In the genomic region with DNA sequence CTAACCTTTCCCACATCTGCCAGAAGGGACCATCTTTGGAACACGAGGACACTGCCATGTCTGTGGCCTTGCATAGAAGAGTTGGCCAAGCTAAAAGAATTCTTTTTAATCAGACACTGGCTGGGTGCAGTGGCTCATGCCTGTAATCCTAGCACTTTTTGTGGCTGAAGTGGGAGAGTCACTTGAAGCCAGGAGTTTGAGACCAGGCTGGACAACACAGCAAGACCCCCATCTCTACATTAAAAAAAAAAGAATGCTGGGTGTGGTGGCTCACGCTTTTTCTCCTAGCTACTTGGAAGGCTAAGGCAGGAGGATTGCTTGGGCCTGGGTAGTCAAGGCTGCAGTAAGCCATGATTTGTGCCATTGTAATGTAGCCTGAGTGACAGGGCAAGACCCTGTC, we compare ENCODE assay signal across 13 cellular contexts. TPM values are rescaled to one million over a fixed set of nuclear protein-coding genes. Genes with fewer than 3 reads are reported as not detected.
DNase-seq lines count a peak whose midpoint lies in the region; ATAC-seq and TF ChIP-seq lines count a peak whose summit lies in the region.
"Had no signal": no experiment of that assay in that cellular context is flagged by ENCODE, and none has a peak within 500 bp of the region (broad histone marks: within the 10 kb centered on the region; RNA-seq: fewer than 3 reads in every experiment).

No MANE protein-coding gene starts in this region.

- no peak for TF ChIP-seq POLR2A in IMR-90 (IDR thresholded peaks at IDR 0.05; ENCODE audit: low read depth, low read length)

- POLR2A ChIA-PET in IMR-90 (lab: Charles Lee; ENCODE audit: unreplicated experiment), result interaction anchor here (0.7 kb wide), 1 partner anchor 8 kb away, joined by 3 read pairs; no protein-coding TSS in a partner anchor
- POLR2A ChIA-PET in WTC11 (lab: Charles Lee), result no interaction called here

- no peak for TF ChIP-seq RAD21 in IMR-90 (IDR thresholded peaks at IDR 0.05; ENCODE audit: low read length)

- intact Hi-C loops in IMR-90 (cut with micrococcal nuclease), result no loop called here

- H3K4me3 Mint-ChIP-seq in WTC11 (no peak overlapping the region), nephron progenitor cell (no peak overlapping the region)
- H3K4me3 Mint-ChIP-seq: CD14-positive monocyte; CD8-positive, alpha-beta T cell had no signal

- H3K23ac ChIP-seq in IMR-90 (ENCODE audit: low read depth, low read length), result no peak overlapping the region

- ATAC-seq in IMR-90 (ENCODE audit: low read depth) (no peak), WTC11 (no peak), HG03457 (IDR thresholded peaks at IDR 0.05; ENCODE audit: unreplicated experiment) (no peak)
- ATAC-seq: CD8-positive, alpha-beta T cell had no signal

- peaks cover 26% of the 10 kb centered on the region for H3K4me1 Mint-ChIP-seq in WTC11
- peaks cover 21% of the 10 kb centered on the region for H3K4me1 Mint-ChIP-seq in nephron progenitor cell

- H3K14ac ChIP-seq in IMR-90 (replicated peaks; ENCODE audit: low read depth, low read length), result no peak overlapping the region

- no peak overlapping the region for H3K18ac ChIP-seq in IMR-90 (ENCODE audit: low read depth, low read length)

- no peak overlapping the region for H3K27ac Mint-ChIP-seq in WTC11
- peak overlapping the region; percentile 17 for H3K27ac Mint-ChIP-seq in nephron progenitor cell
- H3K27ac Mint-ChIP-seq: CD14-positive monocyte; CD8-positive, alpha-beta T cell had no signal

- no peak overlapping the region for H3K56ac ChIP-seq in IMR-90 (ENCODE audit: extremely low read depth, insufficient read depth, low read length)

- WGBS in IMR-90 (ENCODE audit: extremely low coverage in 2 of 2, insufficient read length in 1 of 2), 2 experiments, result no CpG with 5 or more reads among the region's 2 CpGs

- peaks cover 11% of the 10 kb centered on the region for H3K4me1 ChIP-seq in IMR-90 (ENCODE audit: control insufficient read depth, insufficient read depth, low read length)

- 0 out of 2 replicates have a peak overlapping the region, but pooled peaks have one; percentile 39 for H2AK5ac ChIP-seq in IMR-90 (ENCODE audit: low read depth, low read length)

- H3K4me3 ChIP-seq in IMR-90 (ENCODE audit: insufficient read depth, low read depth, low read length), result no peak overlapping the region

- no peak overlapping the region for H4K91ac ChIP-seq in IMR-90 (ENCODE audit: insufficient read depth, low read depth, low read length)

- in situ Hi-C loops in IMR-90 (cut with MboI; ENCODE audit: low sequenced_read_pairs), result no loop called here

- no peak overlapping the region for H3K27ac ChIP-seq in IMR-90 (ENCODE audit: insufficient read depth, low read length)
- H3K27ac ChIP-seq: HL-60 had no signal

- H3K36me3 Mint-ChIP-seq in WTC11 (peaks cover 23% of the 10 kb centered on the region), nephron progenitor cell (ENCODE audit: low read depth) (peaks cover 42% of the 10 kb centered on the region)

- no peak overlapping the region for H3K4me2 ChIP-seq in IMR-90 (ENCODE audit: low read depth, low read length)

- H2BK120ac ChIP-seq in IMR-90 (ENCODE audit: low read depth, low read length), result no peak overlapping the region

- H3K27me3 Mint-ChIP-seq in WTC11 (ENCODE audit: low read depth) (no peaks in the 10 kb centered on the region), nephron progenitor cell (ENCODE audit: low read depth, poor library complexity) (no peaks in the 10 kb centered on the region)

- no peak overlapping the region for H3K4ac ChIP-seq in IMR-90 (ENCODE audit: low read depth, low read length)

- no peak overlapping the region for H4K5ac ChIP-seq in IMR-90 (ENCODE audit: low read depth, low read length)

- no peak overlapping the region for H2BK15ac ChIP-seq in IMR-90 (ENCODE audit: low read depth, low read length)

- peaks cover 0 to 20% of the 10 kb centered on the region in 2 experiments; a peak in 3 of 4 replicates for H3K79me1 ChIP-seq in IMR-90 (ENCODE audit: low read depth in 1 of 2, low read length in 2 of 2)

- no peaks in the 10 kb centered on the region for H3K27me3 ChIP-seq in IMR-90 (ENCODE audit: control insufficient read depth, insufficient read depth, low read length)

- CTCF ChIA-PET in IMR-90 (lab: Yijun Ruan, JAX), result interaction anchor here (0.5 to 0.7 kb wide), 3 partner anchors 21 to 299 kb away, joined by 3 to 6 read pairs (median 3); no protein-coding TSS in a partner anchor
- CTCF ChIA-PET in WTC11 (lab: Charles Lee), result no interaction called here

- H4K8ac ChIP-seq in IMR-90 (ENCODE audit: low read depth in 2 of 2, low read length in 2 of 2), result no peak overlapping the region

- H2AFZ ChIP-seq in IMR-90 (replicated peaks; ENCODE audit: low read length, poor library complexity), result no peak overlapping the region

- peaks cover 5% of the 10 kb centered on the region for H3K36me3 ChIP-seq in IMR-90 (ENCODE audit: control insufficient read depth, insufficient read depth, low read length)

- H3K9me3 ChIP-seq in IMR-90 (ENCODE audit: control insufficient read depth, insufficient read depth, low read length), result no peaks in the 10 kb centered on the region

- no peak overlapping the region for H3K9ac ChIP-seq in IMR-90 (ENCODE audit: low read depth, low read length)

- DNase-seq in IMR-90, result no peak
- DNase-seq in WTC11 (ENCODE audit: low spot score), result no peak
- DNase-seq in nephron progenitor cell, result no peak
- no peak for DNase-seq in HPDE6-E6E7 (ENCODE audit: extremely low spot score)
- DNase-seq in activated CD8-positive, alpha-beta memory T cell treated with anti-CD3 and anti-CD28 coated beads, Interleukin-2, amount 50 U/mL, for 48 hours, result no peak
- DNase-seq: CD8-positive, alpha-beta T cell; COR-L47; DND-41; GDM1; HCEC 1CT had no signal

- dilution Hi-C loops in IMR-90 (cut with HindIII; ENCODE audit: low sequenced_read_pairs, unreplicated experiment), result no loop called here

- no peak for TF ChIP-seq CTCF in IMR-90 (conservative IDR thresholded peaks at IDR 0.05; ENCODE audit: low read depth, low read length)
- no peak for TF ChIP-seq CTCF in WTC11 (IDR thresholded peaks at IDR 0.05)
- no peak for TF ChIP-seq CTCF in nephron progenitor cell (IDR thresholded peaks at IDR 0.05)

- H4K20me1 ChIP-seq in IMR-90 (ENCODE audit: insufficient read depth, low read length), result peaks cover 5% of the 10 kb centered on the region; the same call in 1 of the 2 replicates

- no TSS peak for BruUV-seq in IMR-90 (replicated peaks; lab: Mats Ljungman, UMichigan)

- H3K9me3 Mint-ChIP-seq in WTC11 (no peaks in the 10 kb centered on the region), nephron progenitor cell (no peaks in the 10 kb centered on the region)
- H3K9me3 Mint-ChIP-seq: CD8-positive, alpha-beta T cell had no signal

- no peak overlapping the region for H2BK5ac ChIP-seq in IMR-90 (ENCODE audit: low read depth, low read length, poor library complexity, severe bottlenecking)

- H2AK9ac ChIP-seq in IMR-90 (replicated peaks; ENCODE audit: low read depth, low read length, poor library complexity), result no peak overlapping the region

- no peak overlapping the region for H2BK20ac ChIP-seq in IMR-90 (ENCODE audit: low read depth, low read length)

- H3K9me1 ChIP-seq in IMR-90 (ENCODE audit: insufficient read depth, low read length), result peaks cover 8% of the 10 kb centered on the region

TF ChIP-seq in IMR-90, 13 proteins besides CTCF, POLR2A, EP300 and RAD21 (continues in another document):
- TF ChIP-seq CHD1 (IDR thresholded peaks at IDR 0.05; ENCODE audit: low read depth, low read length), result no peak
- TF ChIP-seq MAFK (IDR thresholded peaks at IDR 0.05; ENCODE audit: low read depth, low read length), result no peak
- TF ChIP-seq RFX5 (IDR thresholded peaks at IDR 0.05; ENCODE audit: low read depth, low read length), result no peak
- TF ChIP-seq FOS (IDR thresholded peaks at IDR 0.05; ENCODE audit: low read depth, low read length), result no peak
- no peak for TF ChIP-seq NFE2L2 (IDR thresholded peaks at IDR 0.05; ENCODE audit: low read depth, low read length)
- no peak for TF ChIP-seq USF2 (IDR thresholded peaks at IDR 0.05; ENCODE audit: low read depth, low read length)
- no peak for TF ChIP-seq SMC3 (IDR thresholded peaks at IDR 0.05; ENCODE audit: low read depth, low read length)

TF ChIP-seq in WTC11, 78 proteins besides CTCF, POLR2A, EP300 and RAD21:
- peak; percentile 84; the same call in 1 of the 2 replicates for TF ChIP-seq ZNF121 (CRISPR knock-in tag; IDR thresholded peaks at IDR 0.05)
- TF ChIP-seq PRRX2 (CRISPR knock-in tag; IDR thresholded peaks at IDR 0.05), result no peak

RNA-seq across cellular contexts. Expression of gene DUSP14, which starts 9.3 kb away (rescaled TPM):
- total RNA-seq in IMR-90 (2012; rRNA removed), result 97.5 and 102 TPM in 2 replicates
- polyA plus RNA-seq in IMR-90 (2012; rRNA removed), result 126 and 127 TPM in 2 replicates
- polyA plus RNA-seq in IMR-90 (2012; cell fraction: cytosol; rRNA removed), result 93.8 and 139 TPM in 2 replicates
- 88.2 and 107 TPM in 2 replicates for polyA plus RNA-seq in IMR-90 (2012; cell fraction: nucleus; rRNA removed; ENCODE audit: low replicate concordance)
- 18.2 to 22.4 TPM (median 18.9 TPM) in 3 replicates for total RNA-seq in WTC11 (2021)
